Comparison of ENCODE assay signal across 14 cellular contexts in the genomic region with DNA sequence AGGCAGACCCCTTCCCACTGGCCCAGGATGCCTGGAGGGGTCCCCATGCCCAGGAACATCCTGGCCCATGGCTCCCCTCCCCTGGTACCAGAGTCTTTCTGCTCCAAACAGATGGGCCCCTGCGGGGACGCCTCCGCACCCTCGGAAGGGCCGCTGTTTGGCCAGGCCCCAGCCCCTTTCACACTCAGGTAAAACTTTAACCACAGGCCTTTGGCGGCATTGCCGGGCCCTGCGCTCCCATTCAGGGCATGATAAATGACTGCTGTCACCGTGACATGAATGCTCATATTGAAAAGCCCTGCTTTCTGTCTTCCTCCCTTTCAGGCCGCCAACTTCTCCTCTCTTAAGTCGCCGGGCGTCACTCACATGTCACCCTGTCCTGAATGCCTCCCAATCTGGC.
A peak's percentile ranks its signal among the peaks of the same experiment; 100 is the strongest.
DNase-seq lines count a peak whose midpoint lies in the region; ATAC-seq and TF ChIP-seq lines count a peak whose summit lies in the region.
"Had no signal": no experiment of that assay in that cellular context is flagged by ENCODE, and none has a peak within 500 bp of the region (broad histone marks: within the 10 kb centered on the region; RNA-seq: fewer than 3 reads in every experiment).

No MANE protein-coding gene starts in this region.

- H4K20me1 ChIP-seq in hepatocyte (ENCODE audit: insufficient read depth, poor library complexity, severe bottlenecking) = no peaks in the 10 kb centered on the region
- H4K20me1 ChIP-seq: BLaER1 treated with 17β-estradiol and CSF1 and Interleukin-3, amounts not matched to agents 10 nM and 100 nM had no signal

- H3K36me3 ChIP-seq in hepatocyte (replicated peaks; ENCODE audit: insufficient read depth, low read depth) = no peaks in the 10 kb centered on the region
- H3K36me3 ChIP-seq in right lobe of liver = no peaks in the 10 kb centered on the region
- H3K36me3 ChIP-seq: BLaER1 treated with 17β-estradiol and CSF1 and Interleukin-3, amounts not matched to agents 10 nM and 100 nM had no signal

- H3K27me3 ChIP-seq in hepatocyte = no peaks in the 10 kb centered on the region
- H3K27me3 ChIP-seq in right lobe of liver = no peaks in the 10 kb centered on the region
- H3K27me3 ChIP-seq: BLaER1 treated with 17β-estradiol and CSF1 and Interleukin-3, amounts not matched to agents 10 nM and 100 nM had no signal

- H3K9me2 ChIP-seq in hepatocyte (replicated peaks; ENCODE audit: insufficient read depth) = no peaks in the 10 kb centered on the region

- H3K4me1 ChIP-seq in hepatocyte (ENCODE audit: insufficient read depth) (no peaks in the 10 kb centered on the region), right lobe of liver (no peaks in the 10 kb centered on the region)

- 60% methylated on average over 11 of the region's 13 CpGs for WGBS in hepatocyte (ENCODE audit: low lambda C conversion rate, missing lambda C conversion rate)
- WGBS in right lobe of liver (ENCODE audit: insufficient coverage, low coverage, low lambda C conversion rate, missing lambda C conversion rate) = 35% methylated on average over 12 of the region's 13 CpGs

- no peak overlapping the region for H3K4me2 ChIP-seq in hepatocyte

- TF ChIP-seq POLR2A in right lobe of liver (IDR thresholded peaks at IDR 0.05) = no peak

- peak in 3 of 4 donors; percentile 38 to 66 (median 50) for ATAC-seq in right lobe of liver
- ATAC-seq: HCT116 had no signal

- H3K4me3 ChIP-seq in hepatocyte (no peak overlapping the region), right lobe of liver (no peak overlapping the region)
- H3K4me3 ChIP-seq: BLaER1 treated with 17β-estradiol and CSF1 and Interleukin-3, amounts not matched to agents 10 nM and 100 nM had no signal

- H3K27ac ChIP-seq in hepatocyte (no peak overlapping the region), right lobe of liver (no peak overlapping the region)
- H3K27ac ChIP-seq: BLaER1 treated with 17β-estradiol and CSF1 and Interleukin-3, amounts not matched to agents 10 nM and 100 nM had no signal

- intact Hi-C loops in right lobe of liver (cut with DNase I) = no loop called here

- DNase-seq in COLO668 (lab: John Stamatoyannopoulos, UW; ENCODE audit: unreplicated experiment) = peak; percentile 6
- DNase-seq in HT-29 (ENCODE audit: low spot score) = peak; percentile 13
- DNase-seq in hepatocyte (ENCODE audit: low spot score) = peak; percentile 30
- no peak for DNase-seq in right lobe of liver
- no peak for DNase-seq in foreskin melanocyte
- DNase-seq in stimulated activated CD4-positive, alpha-beta T cell treated with anti-CD3 and anti-CD28 coated beads, Interleukin-4, amount 100 ng/mL, for 4 hours = no peak
- no peak for DNase-seq in activated naive CD4-positive, alpha-beta T cell treated with Interleukin-2 at 50 U/mL for 16 hours
- DNase-seq in midbrain (lab: John Stamatoyannopoulos, UW) = no peak
- DNase-seq: 8988T; CD4-positive, CD25-positive, alpha-beta regulatory T cell; DMS153; GF-D8 had no signal

- no peaks in the 10 kb centered on the region for H3K9me3 ChIP-seq in hepatocyte (ENCODE audit: low read depth)
- no peaks in the 10 kb centered on the region for H3K9me3 ChIP-seq in right lobe of liver
- H3K9me3 ChIP-seq: BLaER1 treated with 17β-estradiol and CSF1 and Interleukin-3, amounts not matched to agents 10 nM and 100 nM had no signal

- H2AFZ ChIP-seq in hepatocyte = no peak overlapping the region

- TF ChIP-seq CTCF in hepatocyte (IDR thresholded peaks at IDR 0.05; ENCODE audit: poor library complexity) (no peak), right lobe of liver (IDR thresholded peaks at IDR 0.05) (no peak)

- no peaks in the 10 kb centered on the region for H3K79me2 ChIP-seq in hepatocyte

Comparison
In these comparisons a context has a peak if more than half of its experiments do, and no peak if none do; other contexts are left out.
1. DNase-seq: peak in COLO668 (single experiment), HT-29 (single experiment) and hepatocyte (single experiment); none in right lobe of liver (0 of 3), foreskin melanocyte (single experiment), stimulated activated CD4-positive, alpha-beta T cell treated with anti-CD3 and anti-CD28 coated beads, Interleukin-4, amount 100 ng/mL, for 4 hours (0 of 2), activated naive CD4-positive, alpha-beta T cell treated with Interleukin-2 at 50 U/mL for 16 hours (single experiment) and midbrain (single experiment).